ENCODE assay signal across 1 cellular context in genomic region chr16:14004719-14005315, GRCh38.
TF ChIP-seq lines count a peak whose summit lies in the region.

No MANE protein-coding gene starts in this region.

TF ChIP-seq in IMR-90, 13 proteins besides CTCF, POLR2A, EP300 and RAD21 (continued from another document):
- TF ChIP-seq BHLHE40 (IDR thresholded peaks at IDR 0.05; ENCODE audit: low read depth, low read length) (no peak), RCOR1 (IDR thresholded peaks at IDR 0.05; ENCODE audit: insufficient replicate concordance, low read length) (no peak), RFX5 (IDR thresholded peaks at IDR 0.05; ENCODE audit: low read depth, low read length) (no peak), MAFK (IDR thresholded peaks at IDR 0.05; ENCODE audit: low read depth, low read length) (no peak), NFE2L2 (IDR thresholded peaks at IDR 0.05; ENCODE audit: low read depth, low read length) (no peak), FOS (IDR thresholded peaks at IDR 0.05; ENCODE audit: low read depth, low read length) (no peak), CEBPB (IDR thresholded peaks at IDR 0.05; ENCODE audit: low read depth, low read length) (no peak), CHD1 (IDR thresholded peaks at IDR 0.05; ENCODE audit: low read depth, low read length) (no peak), USF2 (IDR thresholded peaks at IDR 0.05; ENCODE audit: low read depth, low read length) (no peak)
- TF ChIP-seq, protein P1, sequence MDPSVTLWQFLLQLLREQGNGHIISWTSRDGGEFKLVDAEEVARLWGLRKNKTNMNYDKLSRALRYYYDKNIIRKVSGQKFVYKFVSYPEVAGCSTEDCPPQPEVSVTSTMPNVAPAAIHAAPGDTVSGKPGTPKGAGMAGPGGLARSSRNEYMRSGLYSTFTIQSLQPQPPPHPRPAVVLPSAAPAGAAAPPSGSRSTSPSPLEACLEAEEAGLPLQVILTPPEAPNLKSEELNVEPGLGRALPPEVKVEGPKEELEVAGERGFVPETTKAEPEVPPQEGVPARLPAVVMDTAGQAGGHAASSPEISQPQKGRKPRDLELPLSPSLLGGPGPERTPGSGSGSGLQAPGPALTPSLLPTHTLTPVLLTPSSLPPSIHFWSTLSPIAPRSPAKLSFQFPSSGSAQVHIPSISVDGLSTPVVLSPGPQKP (IDR thresholded peaks at IDR 0.05; ENCODE audit: borderline replicate concordance, low read depth, low read length) = no peak
